Comparison of ENCODE assay signal across 2 cellular contexts in genomic region chr10:90919683-90920574, GRCh38.
TF ChIP-seq lines count a peak whose summit lies in the region.

No MANE protein-coding gene starts in this region.

TF ChIP-seq in IMR-90, 13 proteins besides CTCF, POLR2A, EP300 and RAD21:
- TF ChIP-seq MAZ (IDR thresholded peaks at IDR 0.05; ENCODE audit: borderline replicate concordance, low read depth, low read length) (no peak), CEBPB (IDR thresholded peaks at IDR 0.05; ENCODE audit: low read depth, low read length) (no peak), BHLHE40 (IDR thresholded peaks at IDR 0.05; ENCODE audit: low read depth, low read length) (no peak), USF2 (IDR thresholded peaks at IDR 0.05; ENCODE audit: low read depth, low read length) (no peak), RCOR1 (IDR thresholded peaks at IDR 0.05; ENCODE audit: insufficient replicate concordance, low read length) (no peak), ELK1 (IDR thresholded peaks at IDR 0.05; ENCODE audit: borderline replicate concordance, low read depth, low read length) (no peak), RFX5 (IDR thresholded peaks at IDR 0.05; ENCODE audit: low read depth, low read length) (no peak), MAFK (IDR thresholded peaks at IDR 0.05; ENCODE audit: low read depth, low read length) (no peak), FOS (IDR thresholded peaks at IDR 0.05; ENCODE audit: low read depth, low read length) (no peak), NFE2L2 (IDR thresholded peaks at IDR 0.05; ENCODE audit: low read depth, low read length) (no peak), MXI1 (IDR thresholded peaks at IDR 0.05; ENCODE audit: borderline replicate concordance, low read depth, low read length) (no peak)

TF ChIP-seq in endothelial cell of umbilical vein, 7 proteins besides CTCF, POLR2A, EP300 and RAD21:
- TF ChIP-seq GATA2 (IDR thresholded peaks at IDR 0.05; ENCODE audit: insufficient read depth, insufficient read length, low read depth, low read length) (no peak), POLR2AphosphoS5 (IDR thresholded peaks at IDR 0.05; ENCODE audit: insufficient read depth, low read depth, low read length) (peak; percentile 77)
TF ChIP-seq in endothelial cell of umbilical vein: peak in this region for 1.
